8 cellular contexts compared by ENCODE assay signal in the genomic region with DNA sequence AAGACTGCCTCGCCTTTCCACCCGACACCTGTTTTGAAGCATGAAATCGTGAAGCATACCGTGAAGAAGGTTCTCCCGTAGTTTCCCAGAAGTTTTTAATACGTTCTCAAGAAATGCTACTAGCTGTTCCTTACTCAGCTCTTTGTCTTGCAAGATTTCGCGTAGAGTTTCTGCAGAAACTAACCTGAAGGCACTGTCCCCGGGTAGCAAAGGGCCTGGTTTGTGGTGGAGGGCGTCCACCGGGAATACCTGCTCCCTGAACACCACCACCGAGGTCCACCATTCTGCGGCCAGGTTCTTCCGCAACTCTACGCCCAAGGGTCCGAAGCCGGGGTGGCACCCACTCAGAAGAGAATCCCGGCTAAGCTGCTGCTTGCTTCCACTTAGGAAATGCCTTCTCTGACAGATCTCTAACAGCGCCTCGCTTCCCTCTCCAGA. TPM values are rescaled to one million over a fixed set of nuclear protein-coding genes. Genes with fewer than 3 reads are reported as not detected.
DNase-seq lines count a peak whose midpoint lies in the region; ATAC-seq, FAIRE-seq and TF ChIP-seq lines count a peak whose summit lies in the region.

No MANE protein-coding gene starts in this region.

- TF ChIP-seq EP300 in H1 (IDR thresholded peaks at IDR 0.05; ENCODE audit: borderline replicate concordance in 1 of 2, low read depth in 2 of 2, low read length in 2 of 2) = no peak

- no peak overlapping the region for H4K5ac ChIP-seq in H1 (ENCODE audit: insufficient read length, low read depth, low read length)

- H2BK5ac ChIP-seq in H1 (ENCODE audit: low read depth, low read length) = peak overlapping the region; percentile 72; the same call in 1 of the 2 replicates

- H3K36me3 ChIP-seq in H1 (ENCODE audit: control insufficient read depth in 2 of 4, insufficient read depth in 4 of 4, low read length in 3 of 4) (peaks cover 21 to 58% (median 37%) of the 10 kb centered on the region in 4 experiments), neural progenitor cell (peaks cover 40% of the 10 kb centered on the region)

- peaks cover 31% of the 10 kb centered on the region for H3K36me3 Mint-ChIP-seq in neural progenitor cell

- POLR2A ChIA-PET in H1 (lab: Charles Lee; ENCODE audit: partially characterized antibody) = interaction anchor here (1.0 to 11.8 kb wide), 17 partner anchors 8 to 351 kb away, joined by 3 to 320 read pairs (median 6); a partner anchor contains a TSS

- no peak overlapping the region for H2BK120ac ChIP-seq in H1 (replicated peaks; ENCODE audit: low read depth, low read length)

- H3K18ac ChIP-seq in H1 (ENCODE audit: extremely low read depth, low read length) = no peak overlapping the region

- no peak for TF ChIP-seq CTCF in GM12864 (IDR thresholded peaks at IDR 0.05; ENCODE audit: low read depth, low read length, missing control alignments)
- no peak for TF ChIP-seq CTCF in NB4 (IDR thresholded peaks at IDR 0.05; ENCODE audit: low read depth, low read length)
- no peak for TF ChIP-seq CTCF in H1 (IDR thresholded peaks at IDR 0.05; ENCODE audit: control extremely low read depth in 1 of 3, insufficient read depth in 1 of 3, low read depth in 1 of 3, low read length in 3 of 3)
- TF ChIP-seq CTCF in neural progenitor cell (IDR thresholded peaks at IDR 0.05) = no peak

- ATAC-seq in GM19452 (IDR thresholded peaks at IDR 0.05; ENCODE audit: unreplicated experiment) (no peak), HG03095 (IDR thresholded peaks at IDR 0.05; ENCODE audit: unreplicated experiment) (no peak)

- H3K79me1 ChIP-seq in H1 (ENCODE audit: low read depth, low read length) = peaks cover 6% of the 10 kb centered on the region

- H3K23ac ChIP-seq in H1 (ENCODE audit: insufficient read length) = no peak overlapping the region

- H3K4me2 ChIP-seq in H1 (ENCODE audit: insufficient read depth in 1 of 2, low read depth in 2 of 2, low read length in 2 of 2) (peak overlapping the region; percentile 83 to 92), neural progenitor cell (peak overlapping the region; percentile 91)

- peaks cover 7% of the 10 kb centered on the region for H3K27me3 Mint-ChIP-seq in neural progenitor cell (ENCODE audit: insufficient read depth, low read depth)

- H3K9me3 Mint-ChIP-seq in neural progenitor cell = no peaks in the 10 kb centered on the region

- H3K27me3 ChIP-seq in H1 (replicated peaks in 1 of 4; ENCODE audit: control insufficient read depth in 3 of 4, extremely low read depth in 1 of 4, insufficient read depth in 3 of 4, low read length in 3 of 4) (no peaks in the 10 kb centered on the region), neural progenitor cell (no peaks in the 10 kb centered on the region)

- TF ChIP-seq POLR2A in NB4 (IDR thresholded peaks at IDR 0.05; ENCODE audit: extremely low read depth, insufficient read length) (no peak), H1 (IDR thresholded peaks at IDR 0.05; ENCODE audit: control extremely low read depth in 1 of 2, low read depth in 2 of 2, low read length in 2 of 2) (peak in 1 of 2 experiments; percentile 11; a peak in 1 of 3 replicates)

- no peak overlapping the region for H3K4ac ChIP-seq in H1 (replicated peaks; ENCODE audit: insufficient read length, low read depth, low read length)

- no peak overlapping the region for H4K8ac ChIP-seq in H1 (ENCODE audit: extremely low read depth, insufficient read depth, low read length)

- H3K79me2 ChIP-seq in H1 (ENCODE audit: control insufficient read depth in 1 of 2, insufficient read depth in 2 of 2, low read length in 2 of 2) = peaks cover 10 to 48% of the 10 kb centered on the region in 2 experiments
- peaks cover 60% of the 10 kb centered on the region for H3K79me2 ChIP-seq in neural progenitor cell (ENCODE audit: low read depth)

- H3K27ac Mint-ChIP-seq in neural progenitor cell = peak overlapping the region; percentile 3

- H4K20me1 ChIP-seq in H1 (replicated peaks in 1 of 2; ENCODE audit: control insufficient read depth in 1 of 2, insufficient read depth in 2 of 2, low read length in 2 of 2) (peaks cover 7 to 9% of the 10 kb centered on the region in 2 experiments), neural progenitor cell (ENCODE audit: low read depth) (peaks cover 61% of the 10 kb centered on the region)

- H3K14ac ChIP-seq in H1 (ENCODE audit: insufficient read length) = no peak overlapping the region

- TF ChIP-seq RAD21 in H1 (IDR thresholded peaks at IDR 0.05 in 1 of 2, conservative IDR thresholded peaks at IDR 0.05 in 1 of 2; ENCODE audit: low read depth in 2 of 2, low read length in 2 of 2) = no peak

- H3K27ac ChIP-seq in H1 (ENCODE audit: low read depth, low read length) (0 out of 2 replicates have a peak overlapping the region, but pooled peaks have one; percentile 47), neural progenitor cell (peak overlapping the region; percentile 91)

- peaks cover 0 to 2% of the 10 kb centered on the region in 2 experiments; a peak in 1 of 4 replicates for H3K9me3 ChIP-seq in H1 (ENCODE audit: insufficient read depth in 2 of 2, low read depth in 1 of 2, low read length in 1 of 2)
- H3K9me3 ChIP-seq in neural progenitor cell (ENCODE audit: low read depth) = no peaks in the 10 kb centered on the region

- peaks cover 37% of the 10 kb centered on the region for H3K4me1 Mint-ChIP-seq in neural progenitor cell

- H3K9ac ChIP-seq in H1 (replicated peaks in 1 of 4; ENCODE audit: extremely low read depth in 1 of 4, low read depth in 3 of 4, low read length in 3 of 4) (peak overlapping the region in 3 of 4 experiments; percentile 46 to 76 (median 52); a peak in 6 of 7 replicates), neural progenitor cell (peak overlapping the region; percentile 40)

- no peak overlapping the region for H4K91ac ChIP-seq in H1 (replicated peaks; ENCODE audit: insufficient read length, low read length)

- H2BK20ac ChIP-seq in H1 (ENCODE audit: low read length) = no peak overlapping the region

- no peak overlapping the region for H2BK15ac ChIP-seq in H1 (ENCODE audit: low read length)

- WGBS in H1 (ENCODE audit: extremely low coverage in 1 of 2, insufficient coverage in 1 of 2, insufficient read length in 1 of 2, insufficient replicate concordance in 2 of 2, low coverage in 1 of 2, low lambda C conversion rate in 2 of 2, missing lambda C conversion rate in 1 of 2), 2 experiments = 8% methylated on average over 20 of the region's 20 CpGs; no CpG with 5 or more reads in 1 of the 2 experiments

- no peak overlapping the region for H2AK5ac ChIP-seq in H1 (ENCODE audit: low read depth, low read length)

- H3K4me3 Mint-ChIP-seq in neural progenitor cell = peak overlapping the region; percentile 99

- peaks cover 0 to 7% (median 3%) of the 10 kb centered on the region in 4 experiments; a peak in 5 of 7 replicates for H3K4me1 ChIP-seq in H1 (replicated peaks in 1 of 4; ENCODE audit: control insufficient read depth in 3 of 4, insufficient read depth in 4 of 4, low read length in 3 of 4)
- peaks cover 10% of the 10 kb centered on the region for H3K4me1 ChIP-seq in neural progenitor cell

- peak overlapping the region; percentile 81 for H3K4me3 ChIP-seq in GM12864 (ENCODE audit: low read depth, low read length)
- H3K4me3 ChIP-seq in NB4 (ENCODE audit: low read depth, low read length) = peak overlapping the region; percentile 70
- H3K4me3 ChIP-seq in H1 (ENCODE audit: extremely low read depth in 1 of 4, insufficient read depth in 2 of 4, low read depth in 3 of 4, low read length in 4 of 4) = peak overlapping the region; percentile 67 to 92 (median 80)
- peak overlapping the region; percentile 77 for H3K4me3 ChIP-seq in neural progenitor cell

- CTCF ChIA-PET in H1 (lab: Charles Lee; ENCODE audit: partially characterized antibody) = interaction anchor here (1.1 to 4.6 kb wide), 5 partner anchors 10 to 186 kb away, joined by 3 to 29 read pairs (median 6); a partner anchor contains a TSS

- H2BK12ac ChIP-seq in H1 (ENCODE audit: low read depth, low read length) = no peak overlapping the region

- DNase-seq in GM12864 (ENCODE audit: low read depth) (no peak), NB4 (ENCODE audit: low read depth) (no peak), H1 (ENCODE audit: low read depth in 1 of 2, low spot score in 2 of 2) (no peak), neural progenitor cell (ENCODE audit: low spot score) (no peak), H4 (ENCODE audit: low spot score) (no peak), NCI-H187 (lab: John Stamatoyannopoulos, UW) (no peak)

- peaks cover 50% of the 10 kb centered on the region for H3F3A ChIP-seq in neural progenitor cell (ENCODE audit: low read depth)

- H3K56ac ChIP-seq in H1 (replicated peaks; ENCODE audit: insufficient read length, low read depth, low read length) = no peak overlapping the region

- peak overlapping the region; percentile 87 for H2AFZ ChIP-seq in H1 (ENCODE audit: low read length)
- H2AFZ ChIP-seq in neural progenitor cell (replicated peaks) = peak overlapping the region; percentile 84

- H3K23me2 ChIP-seq in H1 (ENCODE audit: low read depth, low read length) = peaks cover 6% of the 10 kb centered on the region

- FAIRE-seq in H1 (lab: Jason Lieb, UNC) = no peak

RNA-seq across cellular contexts. Expression of a gene that starts 0.5 kb away (rescaled TPM):
- 30.9 and 34.3 TPM in 2 replicates for total RNA-seq in H1 (2021; fragmentation: NEBNext Ultra II Directional; extraction: Animal tissue kit (Norgen Biotek cat#: 25700))
- 8.2 and 9.7 TPM in 2 replicates for polyA plus RNA-seq in H1 (2011; rRNA removed)
- polyA plus RNA-seq in H1 (2011; cell fraction: cytosol; rRNA removed) = 14.6 TPM
- 13.3 TPM for polyA plus RNA-seq in H1 (2011; cell fraction: nucleus; rRNA removed)
- polyA plus RNA-seq in H1 (2012, experiment 1 of 2) = 21.2 to 31.3 TPM (median 22.1 TPM) in 4 replicates
- 3.2 TPM for polyA plus RNA-seq in H1 (2012, experiment 2 of 2)
- polyA plus RNA-seq in H1 (2013, experiment 1 of 2) = 20.8 TPM
- polyA plus RNA-seq in H1 (2013, experiment 2 of 2) = 18.3 TPM
- 8.1 and 11.1 TPM in 2 replicates for polyA minus RNA-seq in H1 (2011; rRNA and poly(A)+ RNA removed)
- 11.4 TPM for polyA minus RNA-seq in H1 (2011; cell fraction: cytosol; rRNA and poly(A)+ RNA removed)
- polyA minus RNA-seq in H1 (2011; cell fraction: nucleus; rRNA and poly(A)+ RNA removed) = 25.4 TPM
- 29.5 and 33.9 TPM in 2 replicates for total RNA-seq in neural progenitor cell (ENCODE audit: low replicate concordance)
- 11.8 and 40.1 TPM in 2 replicates for total RNA-seq in H4 (2014; rRNA removed; shearing (Covaris generic))

RNA-seq across cellular contexts. Expression of a gene that starts 9.7 kb away (rescaled TPM):
- 572 and 622 TPM in 2 replicates for total RNA-seq in H1 (2021; fragmentation: NEBNext Ultra II Directional; extraction: Animal tissue kit (Norgen Biotek cat#: 25700))
- 591 and 931 TPM in 2 replicates for polyA plus RNA-seq in H1 (2011; rRNA removed)
- polyA plus RNA-seq in H1 (2011; cell fraction: cytosol; rRNA removed) = 642 TPM
- 1,555 TPM for polyA plus RNA-seq in H1 (2011; cell fraction: nucleus; rRNA removed)
- 409 to 706 TPM (median 432 TPM) in 4 replicates for polyA plus RNA-seq in H1 (2012, experiment 1 of 2)
- polyA plus RNA-seq in H1 (2012, experiment 2 of 2) = 48.0 TPM
- 481 TPM for polyA plus RNA-seq in H1 (2013, experiment 1 of 2)
- 448 TPM for polyA plus RNA-seq in H1 (2013, experiment 2 of 2)
- 326 and 526 TPM in 2 replicates for polyA minus RNA-seq in H1 (2011; rRNA and poly(A)+ RNA removed)
- polyA minus RNA-seq in H1 (2011; cell fraction: cytosol; rRNA and poly(A)+ RNA removed) = 382 TPM
- polyA minus RNA-seq in H1 (2011; cell fraction: nucleus; rRNA and poly(A)+ RNA removed) = 1,592 TPM
- 967 and 1,090 TPM in 2 replicates for total RNA-seq in neural progenitor cell (ENCODE audit: low replicate concordance)
- total RNA-seq in H4 (2014; rRNA removed; shearing (Covaris generic)) = 217 TPM in 2 replicates

RNA-seq across cellular contexts. Expression of a gene that starts 10.4 kb away (rescaled TPM):
- 50.8 and 51.5 TPM in 2 replicates for total RNA-seq in H1 (2021; fragmentation: NEBNext Ultra II Directional; extraction: Animal tissue kit (Norgen Biotek cat#: 25700))
- polyA plus RNA-seq in H1 (2011; rRNA removed) = 13.5 and 22.3 TPM in 2 replicates
- polyA plus RNA-seq in H1 (2011; cell fraction: cytosol; rRNA removed) = 30.0 TPM
- polyA plus RNA-seq in H1 (2011; cell fraction: nucleus; rRNA removed) = 44.9 TPM
- 47.3 to 62.9 TPM (median 52.4 TPM) in 4 replicates for polyA plus RNA-seq in H1 (2012, experiment 1 of 2)
- 2.2 TPM for polyA plus RNA-seq in H1 (2012, experiment 2 of 2)
- 66.7 TPM for polyA plus RNA-seq in H1 (2013, experiment 1 of 2)
- polyA plus RNA-seq in H1 (2013, experiment 2 of 2) = 55.2 TPM
- 26.4 and 27.4 TPM in 2 replicates for polyA minus RNA-seq in H1 (2011; rRNA and poly(A)+ RNA removed)
- 31.3 TPM for polyA minus RNA-seq in H1 (2011; cell fraction: cytosol; rRNA and poly(A)+ RNA removed)
- 82.2 TPM for polyA minus RNA-seq in H1 (2011; cell fraction: nucleus; rRNA and poly(A)+ RNA removed)
- 75.4 and 76.9 TPM in 2 replicates for total RNA-seq in neural progenitor cell (ENCODE audit: low replicate concordance)
- total RNA-seq in H4 (2014; rRNA removed; shearing (Covaris generic)) = 23.3 and 24.6 TPM in 2 replicates

RNA-seq across cellular contexts. Expression of a gene that starts 47.5 kb away (rescaled TPM):
- not detected in 2 replicates for total RNA-seq in H1 (2021; fragmentation: NEBNext Ultra II Directional; extraction: Animal tissue kit (Norgen Biotek cat#: 25700))
- polyA plus RNA-seq in H1 (2011; rRNA removed) = not detected in 2 replicates
- not detected for polyA plus RNA-seq in H1 (2011; cell fraction: cytosol; rRNA removed)
- polyA plus RNA-seq in H1 (2011; cell fraction: nucleus; rRNA removed) = not detected
- not detected in 4 replicates for polyA plus RNA-seq in H1 (2012, experiment 1 of 2)
- not detected for polyA plus RNA-seq in H1 (2012, experiment 2 of 2)
- not detected for polyA plus RNA-seq in H1 (2013, experiment 1 of 2)
- polyA plus RNA-seq in H1 (2013, experiment 2 of 2) = not detected
- not detected in 2 replicates for polyA minus RNA-seq in H1 (2011; rRNA and poly(A)+ RNA removed)
- polyA minus RNA-seq in H1 (2011; cell fraction: cytosol; rRNA and poly(A)+ RNA removed) = not detected
- polyA minus RNA-seq in H1 (2011; cell fraction: nucleus; rRNA and poly(A)+ RNA removed) = not detected
- not detected in 2 replicates for total RNA-seq in neural progenitor cell (ENCODE audit: low replicate concordance)
- 20.3 and 24.8 TPM in 2 replicates for total RNA-seq in H4 (2014; rRNA removed; shearing (Covaris generic))
